ENCODE assay signal across 1 cellular context in the genomic region with DNA sequence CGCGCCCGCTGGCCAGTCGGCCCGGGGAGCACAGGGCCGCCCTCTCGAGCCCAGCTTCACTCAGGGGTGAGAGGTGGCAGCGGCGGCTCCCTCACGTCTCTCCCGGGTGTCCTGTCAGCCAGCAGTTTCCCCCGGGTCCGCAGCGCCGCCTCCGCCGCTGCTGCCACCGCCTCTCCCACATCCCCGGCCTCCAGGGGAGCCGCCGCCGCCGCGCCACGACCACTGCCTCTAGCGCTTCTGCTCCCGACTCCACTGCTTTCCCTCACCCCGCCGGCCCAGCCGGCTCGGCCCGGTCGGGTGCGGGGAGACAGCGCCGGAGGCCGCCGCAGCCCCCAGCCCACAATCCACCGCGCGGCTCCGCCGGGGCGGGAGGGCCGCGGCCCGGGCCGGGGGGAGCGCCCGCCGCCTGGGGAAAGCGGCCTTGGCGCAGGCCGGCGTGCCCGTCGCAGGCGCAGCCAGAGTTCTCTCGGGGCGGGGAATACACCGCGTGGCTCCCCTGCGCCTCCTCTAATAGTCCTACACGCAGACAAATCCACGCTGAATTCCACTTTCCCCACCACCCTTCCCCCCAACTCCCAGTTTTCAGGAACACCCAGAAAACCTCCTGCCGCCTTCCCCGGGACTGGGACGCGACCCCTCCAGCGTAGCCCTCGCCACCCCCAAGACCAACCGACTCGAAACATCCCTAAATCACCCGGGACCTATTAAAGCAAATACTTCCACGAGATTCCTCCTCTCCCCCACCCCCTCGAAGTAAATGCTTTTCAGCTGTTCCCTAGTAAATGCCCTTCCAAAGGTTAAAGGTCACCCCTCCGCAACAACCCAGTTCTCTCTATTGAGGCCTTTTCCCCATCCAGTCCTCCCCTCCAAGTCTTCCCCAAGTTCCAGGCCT.
TF ChIP-seq lines count a peak whose summit lies in the region.

A gene with protein sequence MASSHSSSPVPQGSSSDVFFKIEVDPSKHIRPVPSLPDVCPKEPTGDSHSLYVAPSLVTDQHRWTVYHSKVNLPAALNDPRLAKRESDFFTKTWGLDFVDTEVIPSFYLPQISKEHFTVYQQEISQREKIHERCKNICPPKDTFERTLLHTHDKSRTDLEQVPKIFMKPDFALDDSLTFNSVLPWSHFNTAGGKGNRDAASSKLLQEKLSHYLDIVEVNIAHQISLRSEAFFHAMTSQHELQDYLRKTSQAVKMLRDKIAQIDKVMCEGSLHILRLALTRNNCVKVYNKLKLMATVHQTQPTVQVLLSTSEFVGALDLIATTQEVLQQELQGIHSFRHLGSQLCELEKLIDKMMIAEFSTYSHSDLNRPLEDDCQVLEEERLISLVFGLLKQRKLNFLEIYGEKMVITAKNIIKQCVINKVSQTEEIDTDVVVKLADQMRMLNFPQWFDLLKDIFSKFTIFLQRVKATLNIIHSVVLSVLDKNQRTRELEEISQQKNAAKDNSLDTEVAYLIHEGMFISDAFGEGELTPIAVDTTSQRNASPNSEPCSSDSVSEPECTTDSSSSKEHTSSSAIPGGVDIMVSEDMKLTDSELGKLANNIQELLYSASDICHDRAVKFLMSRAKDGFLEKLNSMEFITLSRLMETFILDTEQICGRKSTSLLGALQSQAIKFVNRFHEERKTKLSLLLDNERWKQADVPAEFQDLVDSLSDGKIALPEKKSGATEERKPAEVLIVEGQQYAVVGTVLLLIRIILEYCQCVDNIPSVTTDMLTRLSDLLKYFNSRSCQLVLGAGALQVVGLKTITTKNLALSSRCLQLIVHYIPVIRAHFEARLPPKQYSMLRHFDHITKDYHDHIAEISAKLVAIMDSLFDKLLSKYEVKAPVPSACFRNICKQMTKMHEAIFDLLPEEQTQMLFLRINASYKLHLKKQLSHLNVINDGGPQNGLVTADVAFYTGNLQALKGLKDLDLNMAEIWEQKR (minus strand): TSS at position 346 of the 892 bp plus-strand sequence. CDS start 35,429 bp downstream, outside the sequence.

TF ChIP-seq in HepG2, 621 proteins besides CTCF, POLR2A, EP300 and RAD21 (continued from another document and continues in another):
- TF ChIP-seq, protein P1, sequence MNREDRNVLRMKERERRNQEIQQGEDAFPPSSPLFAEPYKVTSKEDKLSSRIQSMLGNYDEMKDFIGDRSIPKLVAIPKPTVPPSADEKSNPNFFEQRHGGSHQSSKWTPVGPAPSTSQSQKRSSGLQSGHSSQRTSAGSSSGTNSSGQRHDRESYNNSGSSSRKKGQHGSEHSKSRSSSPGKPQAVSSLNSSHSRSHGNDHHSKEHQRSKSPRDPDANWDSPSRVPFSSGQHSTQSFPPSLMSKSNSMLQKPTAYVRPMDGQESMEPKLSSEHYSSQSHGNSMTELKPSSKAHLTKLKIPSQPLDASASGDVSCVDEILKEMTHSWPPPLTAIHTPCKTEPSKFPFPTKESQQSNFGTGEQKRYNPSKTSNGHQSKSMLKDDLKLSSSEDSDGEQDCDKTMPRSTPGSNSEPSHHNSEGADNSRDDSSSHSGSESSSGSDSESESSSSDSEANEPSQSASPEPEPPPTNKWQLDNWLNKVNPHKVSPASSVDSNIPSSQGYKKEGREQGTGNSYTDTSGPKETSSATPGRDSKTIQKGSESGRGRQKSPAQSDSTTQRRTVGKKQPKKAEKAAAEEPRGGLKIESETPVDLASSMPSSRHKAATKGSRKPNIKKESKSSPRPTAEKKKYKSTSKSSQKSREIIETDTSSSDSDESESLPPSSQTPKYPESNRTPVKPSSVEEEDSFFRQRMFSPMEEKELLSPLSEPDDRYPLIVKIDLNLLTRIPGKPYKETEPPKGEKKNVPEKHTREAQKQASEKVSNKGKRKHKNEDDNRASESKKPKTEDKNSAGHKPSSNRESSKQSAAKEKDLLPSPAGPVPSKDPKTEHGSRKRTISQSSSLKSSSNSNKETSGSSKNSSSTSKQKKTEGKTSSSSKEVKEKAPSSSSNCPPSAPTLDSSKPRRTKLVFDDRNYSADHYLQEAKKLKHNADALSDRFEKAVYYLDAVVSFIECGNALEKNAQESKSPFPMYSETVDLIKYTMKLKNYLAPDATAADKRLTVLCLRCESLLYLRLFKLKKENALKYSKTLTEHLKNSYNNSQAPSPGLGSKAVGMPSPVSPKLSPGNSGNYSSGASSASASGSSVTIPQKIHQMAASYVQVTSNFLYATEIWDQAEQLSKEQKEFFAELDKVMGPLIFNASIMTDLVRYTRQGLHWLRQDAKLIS (CRISPR knock-in tag; IDR thresholded peaks at IDR 0.05), result peak; percentile 77; the same call in 1 of the 2 replicates
- TF ChIP-seq ZC3H4 (CRISPR knock-in tag; IDR thresholded peaks at IDR 0.05; ENCODE audit: borderline replicate concordance), result peak; percentile 89
- no peak for TF ChIP-seq SYNCRIP (IDR thresholded peaks at IDR 0.05; ENCODE audit: insufficient read depth, low read depth, low read length)
- TF ChIP-seq, protein P2, sequence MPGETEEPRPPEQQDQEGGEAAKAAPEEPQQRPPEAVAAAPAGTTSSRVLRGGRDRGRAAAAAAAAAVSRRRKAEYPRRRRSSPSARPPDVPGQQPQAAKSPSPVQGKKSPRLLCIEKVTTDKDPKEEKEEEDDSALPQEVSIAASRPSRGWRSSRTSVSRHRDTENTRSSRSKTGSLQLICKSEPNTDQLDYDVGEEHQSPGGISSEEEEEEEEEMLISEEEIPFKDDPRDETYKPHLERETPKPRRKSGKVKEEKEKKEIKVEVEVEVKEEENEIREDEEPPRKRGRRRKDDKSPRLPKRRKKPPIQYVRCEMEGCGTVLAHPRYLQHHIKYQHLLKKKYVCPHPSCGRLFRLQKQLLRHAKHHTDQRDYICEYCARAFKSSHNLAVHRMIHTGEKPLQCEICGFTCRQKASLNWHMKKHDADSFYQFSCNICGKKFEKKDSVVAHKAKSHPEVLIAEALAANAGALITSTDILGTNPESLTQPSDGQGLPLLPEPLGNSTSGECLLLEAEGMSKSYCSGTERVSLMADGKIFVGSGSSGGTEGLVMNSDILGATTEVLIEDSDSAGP (CRISPR knock-in tag; IDR thresholded peaks at IDR 0.05; ENCODE audit: borderline replicate concordance), result peak; percentile 52
- TF ChIP-seq ATF7 (IDR thresholded peaks at IDR 0.05), result no peak
- TF ChIP-seq ATF7 (CRISPR knock-in tag; IDR thresholded peaks at IDR 0.05), result 0 out of 2 replicates have a peak, but pooled peaks have one; percentile 25
- TF ChIP-seq, protein P3, sequence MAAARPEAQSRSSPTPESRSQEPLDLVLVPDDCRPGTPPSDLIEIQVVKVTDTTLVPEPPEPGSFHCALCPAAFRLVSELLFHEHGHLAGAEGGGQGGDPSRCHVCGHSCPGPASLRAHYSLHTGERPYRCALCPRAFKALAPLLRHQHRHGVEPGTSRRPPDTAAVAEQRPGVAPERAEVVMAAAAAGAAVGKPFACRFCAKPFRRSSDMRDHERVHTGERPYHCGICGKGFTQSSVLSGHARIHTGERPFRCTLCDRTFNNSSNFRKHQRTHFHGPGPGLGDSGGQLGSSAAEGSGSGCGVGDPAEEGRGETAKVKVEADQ (CRISPR knock-in tag; IDR thresholded peaks at IDR 0.05; ENCODE audit: borderline replicate concordance), result no peak; the same call in 1 of the 2 replicates
- TF ChIP-seq, protein P4, sequence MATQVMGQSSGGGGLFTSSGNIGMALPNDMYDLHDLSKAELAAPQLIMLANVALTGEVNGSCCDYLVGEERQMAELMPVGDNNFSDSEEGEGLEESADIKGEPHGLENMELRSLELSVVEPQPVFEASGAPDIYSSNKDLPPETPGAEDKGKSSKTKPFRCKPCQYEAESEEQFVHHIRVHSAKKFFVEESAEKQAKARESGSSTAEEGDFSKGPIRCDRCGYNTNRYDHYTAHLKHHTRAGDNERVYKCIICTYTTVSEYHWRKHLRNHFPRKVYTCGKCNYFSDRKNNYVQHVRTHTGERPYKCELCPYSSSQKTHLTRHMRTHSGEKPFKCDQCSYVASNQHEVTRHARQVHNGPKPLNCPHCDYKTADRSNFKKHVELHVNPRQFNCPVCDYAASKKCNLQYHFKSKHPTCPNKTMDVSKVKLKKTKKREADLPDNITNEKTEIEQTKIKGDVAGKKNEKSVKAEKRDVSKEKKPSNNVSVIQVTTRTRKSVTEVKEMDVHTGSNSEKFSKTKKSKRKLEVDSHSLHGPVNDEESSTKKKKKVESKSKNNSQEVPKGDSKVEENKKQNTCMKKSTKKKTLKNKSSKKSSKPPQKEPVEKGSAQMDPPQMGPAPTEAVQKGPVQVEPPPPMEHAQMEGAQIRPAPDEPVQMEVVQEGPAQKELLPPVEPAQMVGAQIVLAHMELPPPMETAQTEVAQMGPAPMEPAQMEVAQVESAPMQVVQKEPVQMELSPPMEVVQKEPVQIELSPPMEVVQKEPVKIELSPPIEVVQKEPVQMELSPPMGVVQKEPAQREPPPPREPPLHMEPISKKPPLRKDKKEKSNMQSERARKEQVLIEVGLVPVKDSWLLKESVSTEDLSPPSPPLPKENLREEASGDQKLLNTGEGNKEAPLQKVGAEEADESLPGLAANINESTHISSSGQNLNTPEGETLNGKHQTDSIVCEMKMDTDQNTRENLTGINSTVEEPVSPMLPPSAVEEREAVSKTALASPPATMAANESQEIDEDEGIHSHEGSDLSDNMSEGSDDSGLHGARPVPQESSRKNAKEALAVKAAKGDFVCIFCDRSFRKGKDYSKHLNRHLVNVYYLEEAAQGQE (IDR thresholded peaks at IDR 0.05; ENCODE audit: borderline replicate concordance in 1 of 2, low read depth in 1 of 2, low read length in 2 of 2), result no peak
- TF ChIP-seq ARHGAP35 (CRISPR knock-in tag; IDR thresholded peaks at IDR 0.05; ENCODE audit: borderline replicate concordance), result peak; percentile 74; the same call in 1 of the 2 replicates
- TF ChIP-seq JARID2 (CRISPR knock-in tag; IDR thresholded peaks at IDR 0.05; ENCODE audit: insufficient replicate concordance), result peak; percentile 30
- TF ChIP-seq TRIM24 (CRISPR knock-in tag; IDR thresholded peaks at IDR 0.05), result no peak
- TF ChIP-seq, protein P5, sequence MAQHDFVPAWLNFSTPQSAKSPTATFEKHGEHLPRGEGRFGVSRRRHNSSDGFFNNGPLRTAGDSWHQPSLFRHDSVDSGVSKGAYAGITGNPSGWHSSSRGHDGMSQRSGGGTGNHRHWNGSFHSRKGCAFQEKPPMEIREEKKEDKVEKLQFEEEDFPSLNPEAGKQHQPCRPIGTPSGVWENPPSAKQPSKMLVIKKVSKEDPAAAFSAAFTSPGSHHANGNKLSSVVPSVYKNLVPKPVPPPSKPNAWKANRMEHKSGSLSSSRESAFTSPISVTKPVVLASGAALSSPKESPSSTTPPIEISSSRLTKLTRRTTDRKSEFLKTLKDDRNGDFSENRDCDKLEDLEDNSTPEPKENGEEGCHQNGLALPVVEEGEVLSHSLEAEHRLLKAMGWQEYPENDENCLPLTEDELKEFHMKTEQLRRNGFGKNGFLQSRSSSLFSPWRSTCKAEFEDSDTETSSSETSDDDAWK (CRISPR knock-in tag; IDR thresholded peaks at IDR 0.05), result no peak
- TF ChIP-seq ZNF776 (CRISPR knock-in tag; IDR thresholded peaks at IDR 0.05), result peak; percentile 76; the same call in 1 of the 2 replicates
- TF ChIP-seq HDAC6 (IDR thresholded peaks at IDR 0.05; ENCODE audit: low read depth, low read length), result no peak
- no peak for TF ChIP-seq AKAP8 (CRISPR knock-in tag; IDR thresholded peaks at IDR 0.05)
- TF ChIP-seq ZNF383 (CRISPR knock-in tag; IDR thresholded peaks at IDR 0.05; ENCODE audit: borderline replicate concordance), result no peak
- no peak for TF ChIP-seq ZNF572 (CRISPR knock-in tag; IDR thresholded peaks at IDR 0.05)
- peak; percentile 48; the same call in 1 of the 2 replicates for TF ChIP-seq KMT2B (CRISPR knock-in tag; IDR thresholded peaks at IDR 0.05)
- TF ChIP-seq, protein P6, sequence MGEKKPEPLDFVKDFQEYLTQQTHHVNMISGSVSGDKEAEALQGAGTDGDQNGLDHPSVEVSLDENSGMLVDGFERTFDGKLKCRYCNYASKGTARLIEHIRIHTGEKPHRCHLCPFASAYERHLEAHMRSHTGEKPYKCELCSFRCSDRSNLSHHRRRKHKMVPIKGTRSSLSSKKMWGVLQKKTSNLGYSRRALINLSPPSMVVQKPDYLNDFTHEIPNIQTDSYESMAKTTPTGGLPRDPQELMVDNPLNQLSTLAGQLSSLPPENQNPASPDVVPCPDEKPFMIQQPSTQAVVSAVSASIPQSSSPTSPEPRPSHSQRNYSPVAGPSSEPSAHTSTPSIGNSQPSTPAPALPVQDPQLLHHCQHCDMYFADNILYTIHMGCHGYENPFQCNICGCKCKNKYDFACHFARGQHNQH (CRISPR knock-in tag; IDR thresholded peaks at IDR 0.05), result peak; percentile 57; the same call in 1 of the 2 replicates
- TF ChIP-seq KDM5B (CRISPR knock-in tag; IDR thresholded peaks at IDR 0.05; ENCODE audit: borderline replicate concordance), result peak; percentile 78; the same call in 1 of the 2 replicates
- peak; percentile 34 for TF ChIP-seq HNRNPK (IDR thresholded peaks at IDR 0.05; ENCODE audit: low read depth, low read length, poor library complexity, severe bottlenecking)
- TF ChIP-seq, protein P7, sequence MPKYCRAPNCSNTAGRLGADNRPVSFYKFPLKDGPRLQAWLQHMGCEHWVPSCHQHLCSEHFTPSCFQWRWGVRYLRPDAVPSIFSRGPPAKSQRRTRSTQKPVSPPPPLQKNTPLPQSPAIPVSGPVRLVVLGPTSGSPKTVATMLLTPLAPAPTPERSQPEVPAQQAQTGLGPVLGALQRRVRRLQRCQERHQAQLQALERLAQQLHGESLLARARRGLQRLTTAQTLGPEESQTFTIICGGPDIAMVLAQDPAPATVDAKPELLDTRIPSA (CRISPR knock-in tag; IDR thresholded peaks at IDR 0.05; ENCODE audit: borderline replicate concordance), result 0 out of 2 replicates have a peak, but pooled peaks have one; percentile 42
- no peak for TF ChIP-seq LCORL (IDR thresholded peaks at IDR 0.05)
- 0 out of 2 replicates have a peak, but pooled peaks have one; percentile 26 for TF ChIP-seq LCORL (CRISPR knock-in tag; IDR thresholded peaks at IDR 0.05)
- TF ChIP-seq FOXP1 (IDR thresholded peaks at IDR 0.05), result no peak
- peak; percentile 7; the same call in 1 of the 2 replicates for TF ChIP-seq FOXP1 (CRISPR knock-in tag; IDR thresholded peaks at IDR 0.05)
- no peak for TF ChIP-seq ZNF674 (CRISPR knock-in tag; IDR thresholded peaks at IDR 0.05; ENCODE audit: low read depth)
- TF ChIP-seq ATM (IDR thresholded peaks at IDR 0.05; ENCODE audit: borderline replicate concordance), result no peak
- no peak for TF ChIP-seq GPN1 (CRISPR knock-in tag; IDR thresholded peaks at IDR 0.05; ENCODE audit: borderline replicate concordance)
- no peak for TF ChIP-seq GTF3A (CRISPR knock-in tag; conservative IDR thresholded peaks at IDR 0.05)
- TF ChIP-seq KMT2A (CRISPR knock-in tag; IDR thresholded peaks at IDR 0.05), result peak; percentile 77
- TF ChIP-seq PCBP1 (IDR thresholded peaks at IDR 0.05; ENCODE audit: borderline replicate concordance, low read depth, low read length), result 0 out of 2 replicates have a peak, but pooled peaks have one; percentile 21
- TF ChIP-seq ZNF343 (CRISPR knock-in tag; IDR thresholded peaks at IDR 0.05), result peak; percentile 81; the same call in 1 of the 2 replicates
- TF ChIP-seq, protein P8, sequence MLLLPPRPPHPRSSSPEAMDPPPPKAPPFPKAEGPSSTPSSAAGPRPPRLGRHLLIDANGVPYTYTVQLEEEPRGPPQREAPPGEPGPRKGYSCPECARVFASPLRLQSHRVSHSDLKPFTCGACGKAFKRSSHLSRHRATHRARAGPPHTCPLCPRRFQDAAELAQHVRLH (CRISPR knock-in tag; IDR thresholded peaks at IDR 0.05; ENCODE audit: borderline replicate concordance, low read depth), result peak; percentile 57; the same call in 1 of the 2 replicates
- no peak for TF ChIP-seq ZNF660 (CRISPR knock-in tag; IDR thresholded peaks at IDR 0.05; ENCODE audit: borderline replicate concordance, low read depth)
- TF ChIP-seq KLF15 (CRISPR knock-in tag; IDR thresholded peaks at IDR 0.05; ENCODE audit: borderline replicate concordance), result no peak
- TF ChIP-seq, protein P9, sequence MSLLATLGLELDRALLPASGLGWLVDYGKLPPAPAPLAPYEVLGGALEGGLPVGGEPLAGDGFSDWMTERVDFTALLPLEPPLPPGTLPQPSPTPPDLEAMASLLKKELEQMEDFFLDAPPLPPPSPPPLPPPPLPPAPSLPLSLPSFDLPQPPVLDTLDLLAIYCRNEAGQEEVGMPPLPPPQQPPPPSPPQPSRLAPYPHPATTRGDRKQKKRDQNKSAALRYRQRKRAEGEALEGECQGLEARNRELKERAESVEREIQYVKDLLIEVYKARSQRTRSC (CRISPR knock-in tag; IDR thresholded peaks at IDR 0.05; ENCODE audit: low read depth), result peak; percentile 53; the same call in 1 of the 2 replicates
- TF ChIP-seq FOXO1 (CRISPR knock-in tag; IDR thresholded peaks at IDR 0.05), result no peak; the same call in 1 of the 2 replicates
